Comparison of ENCODE assay signal across 11 cellular contexts in the genomic region with DNA sequence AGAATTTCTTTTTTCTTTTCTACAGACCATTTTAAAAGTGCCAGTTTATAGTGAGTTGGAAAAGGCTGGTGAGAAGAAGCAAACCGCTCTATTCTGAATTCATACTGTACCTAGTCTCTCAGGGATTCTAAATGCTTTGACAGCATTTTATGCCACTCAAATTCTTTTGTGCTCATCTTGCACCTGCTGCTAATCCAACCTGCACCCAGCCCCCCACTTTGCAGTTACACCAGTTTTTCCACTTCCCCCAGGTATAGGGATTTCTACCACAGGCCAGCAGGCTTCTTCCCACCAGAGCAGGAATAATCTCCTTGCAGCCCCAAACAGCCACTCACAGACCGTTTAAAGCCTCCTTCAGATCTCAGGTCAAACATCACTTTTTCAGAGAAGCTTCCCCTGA.
A peak's percentile ranks its signal among the peaks of the same experiment; 100 is the strongest.
DNase-seq lines count a peak whose midpoint lies in the region; ATAC-seq, FAIRE-seq and TF ChIP-seq lines count a peak whose summit lies in the region.
"Had no signal": no experiment of that assay in that cellular context is flagged by ENCODE, and none has a peak within 500 bp of the region (broad histone marks: within the 10 kb centered on the region; RNA-seq: fewer than 3 reads in every experiment).

No MANE protein-coding gene starts in this region.

- peak overlapping the region; percentile 92 for H3K27ac ChIP-seq in neural cell (ENCODE audit: low read length)

- peaks cover 2% of the 10 kb centered on the region for H3K9me3 Mint-ChIP-seq in activated B cell treated with CpG ODN at 0.5 μM for 24 hours
- no peaks in the 10 kb centered on the region for H3K9me3 Mint-ChIP-seq in activated CD4-positive, alpha-beta memory T cell treated with anti-CD3 and anti-CD28 coated beads for 36 hours
- H3K9me3 Mint-ChIP-seq: activated T-helper 17 cell treated with anti-CD3 and anti-CD28 coated beads, Interleukin-2, amount 50 U/mL, for 72 hours had no signal

- no peak for TF ChIP-seq RAD21 in neural cell (conservative IDR thresholded peaks at IDR 0.05)

- H4K20me1 ChIP-seq in neural cell (ENCODE audit: insufficient read depth), result peaks cover 6% of the 10 kb centered on the region

- H2AFZ ChIP-seq in neural cell (ENCODE audit: low read depth, low read length), result no peak overlapping the region

- CTCF ChIA-PET in activated B cell treated with CpG ODN at 0.5 μM for 24 hours (lab: Charles Lee), result interaction anchor here (2.4 to 2.5 kb wide), 2 partner anchors 21 to 144 kb away, joined by 12 to 15 read pairs; no protein-coding TSS in a partner anchor
- CTCF ChIA-PET in activated CD4-positive, alpha-beta memory T cell treated with anti-CD3 and anti-CD28 coated beads for 36 hours (lab: Charles Lee), result interaction anchor here (1.5 to 2.7 kb wide), 2 partner anchors 144 kb away, joined by 7 to 8 read pairs; no protein-coding TSS in a partner anchor

- TF ChIP-seq CTCF in activated B cell treated with CpG ODN at 0.5 μM for 24 hours (IDR thresholded peaks at IDR 0.05) (no peak), neural cell (IDR thresholded peaks at IDR 0.05; ENCODE audit: poor library complexity, severe bottlenecking) (no peak)

- no peaks in the 10 kb centered on the region for H3K36me3 ChIP-seq in neural cell (ENCODE audit: insufficient read depth, low read length)

- DNase-seq in DMS53 treated with DMSO at 0.1 percent for 48 hours (lab: John Stamatoyannopoulos, UW; ENCODE audit: unreplicated experiment) (peak; percentile 90), NCI-H187 (lab: John Stamatoyannopoulos, UW) (peak; percentile 60 to 75), activated B cell treated with CpG ODN at 0.5 μM for 24 hours (no peak), frontal cortex (ENCODE audit: low spot score in 2 of 2) (no peak), H4 (ENCODE audit: low spot score) (no peak)
- no peak for DNase-seq in activated CD4-positive, alpha-beta memory T cell treated with anti-CD3 and anti-CD28 coated beads for 36 hours
- DNase-seq: kidney; stimulated activated CD4-positive, alpha-beta T cell treated with anti-CD3 and anti-CD28 coated beads, Interleukin-15, amount 100 ng/mL, for 24 hours had no signal

- no peaks in the 10 kb centered on the region for H3K9me3 ChIP-seq in neural cell (ENCODE audit: low read length)

- no peak for FAIRE-seq in frontal cortex (lab: Jason Lieb, UNC)
- FAIRE-seq: kidney had no signal

- no peaks in the 10 kb centered on the region for H3K27me3 ChIP-seq in neural cell (ENCODE audit: insufficient read depth, low read depth, low read length)

- peaks cover 24% of the 10 kb centered on the region for H3F3A ChIP-seq in neural cell (ENCODE audit: insufficient read depth, low read length, poor library complexity, severe bottlenecking)

- H3K27ac Mint-ChIP-seq in activated B cell treated with CpG ODN at 0.5 μM for 24 hours, result peak overlapping the region; percentile 51
- no peak overlapping the region for H3K27ac Mint-ChIP-seq in activated CD4-positive, alpha-beta memory T cell treated with anti-CD3 and anti-CD28 coated beads for 36 hours
- H3K27ac Mint-ChIP-seq: activated T-helper 17 cell treated with anti-CD3 and anti-CD28 coated beads, Interleukin-2, amount 50 U/mL, for 72 hours had no signal

- H3K9me2 ChIP-seq in neural cell (ENCODE audit: insufficient read depth, low read length), result no peaks in the 10 kb centered on the region

- H3K4me1 Mint-ChIP-seq in activated B cell treated with CpG ODN at 0.5 μM for 24 hours, result peaks cover 51% of the 10 kb centered on the region
- peaks cover 24% of the 10 kb centered on the region for H3K4me1 Mint-ChIP-seq in activated CD4-positive, alpha-beta memory T cell treated with anti-CD3 and anti-CD28 coated beads for 36 hours (ENCODE audit: low read depth)

- ATAC-seq in activated B cell treated with CpG ODN at 0.5 μM for 24 hours (ENCODE audit: low read depth) (no peak), HG03097 (IDR thresholded peaks at IDR 0.05; ENCODE audit: low FRiP score, unreplicated experiment) (no peak)
- ATAC-seq: activated T-helper 17 cell treated with anti-CD3 and anti-CD28 coated beads, Interleukin-2, amount 50 U/mL, for 72 hours had no signal

- POLR2A ChIA-PET in activated B cell treated with CpG ODN at 0.5 μM for 24 hours (lab: Charles Lee), result interaction anchor here (0.6 kb wide), 1 partner anchor 1023 kb away, joined by 4 read pairs; no protein-coding TSS in a partner anchor
- POLR2A ChIA-PET in activated CD4-positive, alpha-beta memory T cell treated with anti-CD3 and anti-CD28 coated beads for 36 hours (lab: Charles Lee), result no interaction called here

- peak overlapping the region; percentile 72 for H3K9ac ChIP-seq in neural cell (ENCODE audit: low read length)

- H3K36me3 Mint-ChIP-seq in activated B cell treated with CpG ODN at 0.5 μM for 24 hours (ENCODE audit: low read depth), result no peaks in the 10 kb centered on the region
- H3K36me3 Mint-ChIP-seq in activated CD4-positive, alpha-beta memory T cell treated with anti-CD3 and anti-CD28 coated beads for 36 hours, result peaks cover 7% of the 10 kb centered on the region

- no peak overlapping the region for H3K4me3 Mint-ChIP-seq in activated B cell treated with CpG ODN at 0.5 μM for 24 hours
- no peak overlapping the region for H3K4me3 Mint-ChIP-seq in activated CD4-positive, alpha-beta memory T cell treated with anti-CD3 and anti-CD28 coated beads for 36 hours
- H3K4me3 Mint-ChIP-seq: activated T-helper 17 cell treated with anti-CD3 and anti-CD28 coated beads, Interleukin-2, amount 50 U/mL, for 72 hours had no signal

- peak overlapping the region; percentile 75 for H3K4me3 ChIP-seq in neural cell (ENCODE audit: low read length)

- peak overlapping the region; percentile 84 for H3K4me2 ChIP-seq in neural cell (ENCODE audit: low read length)

- no peaks in the 10 kb centered on the region for H3K27me3 Mint-ChIP-seq in activated B cell treated with CpG ODN at 0.5 μM for 24 hours
- peaks cover 30% of the 10 kb centered on the region for H3K27me3 Mint-ChIP-seq in activated CD4-positive, alpha-beta memory T cell treated with anti-CD3 and anti-CD28 coated beads for 36 hours

- intact Hi-C loops in activated B cell treated with CpG ODN at 0.5 μM for 24 hours (cut with micrococcal nuclease), result no loop called here
- intact Hi-C loops in activated CD4-positive, alpha-beta memory T cell treated with anti-CD3 and anti-CD28 coated beads for 36 hours (cut with micrococcal nuclease), result loop anchor here (10.0 kb wide), 1 partner anchor 310 kb away; no protein-coding TSS in a partner anchor

- peak; percentile 72 for TF ChIP-seq EP300 in neural cell (conservative IDR thresholded peaks at IDR 0.05; ENCODE audit: poor library complexity, severe bottlenecking)

- H3K79me2 ChIP-seq in neural cell (replicated peaks; ENCODE audit: insufficient read depth, low read length), result peaks cover 77% of the 10 kb centered on the region

TF ChIP-seq in neural cell, 6 proteins besides CTCF, POLR2A, EP300 and RAD21:
- TF ChIP-seq POLR2AphosphoS5 (IDR thresholded peaks at IDR 0.05), result peak; percentile 52
- peak; percentile 42 for TF ChIP-seq TAF1 (IDR thresholded peaks at IDR 0.05; ENCODE audit: low read depth)
- TF ChIP-seq EZH2 (IDR thresholded peaks at IDR 0.05; ENCODE audit: borderline replicate concordance, insufficient read depth, low read length, poor library complexity, severe bottlenecking), result no peak
- no peak for TF ChIP-seq MXI1 (conservative IDR thresholded peaks at IDR 0.05; ENCODE audit: poor library complexity, severe bottlenecking)
- TF ChIP-seq SMC3 (conservative IDR thresholded peaks at IDR 0.05; ENCODE audit: poor library complexity), result peak; percentile 27
- TF ChIP-seq, protein P1, sequence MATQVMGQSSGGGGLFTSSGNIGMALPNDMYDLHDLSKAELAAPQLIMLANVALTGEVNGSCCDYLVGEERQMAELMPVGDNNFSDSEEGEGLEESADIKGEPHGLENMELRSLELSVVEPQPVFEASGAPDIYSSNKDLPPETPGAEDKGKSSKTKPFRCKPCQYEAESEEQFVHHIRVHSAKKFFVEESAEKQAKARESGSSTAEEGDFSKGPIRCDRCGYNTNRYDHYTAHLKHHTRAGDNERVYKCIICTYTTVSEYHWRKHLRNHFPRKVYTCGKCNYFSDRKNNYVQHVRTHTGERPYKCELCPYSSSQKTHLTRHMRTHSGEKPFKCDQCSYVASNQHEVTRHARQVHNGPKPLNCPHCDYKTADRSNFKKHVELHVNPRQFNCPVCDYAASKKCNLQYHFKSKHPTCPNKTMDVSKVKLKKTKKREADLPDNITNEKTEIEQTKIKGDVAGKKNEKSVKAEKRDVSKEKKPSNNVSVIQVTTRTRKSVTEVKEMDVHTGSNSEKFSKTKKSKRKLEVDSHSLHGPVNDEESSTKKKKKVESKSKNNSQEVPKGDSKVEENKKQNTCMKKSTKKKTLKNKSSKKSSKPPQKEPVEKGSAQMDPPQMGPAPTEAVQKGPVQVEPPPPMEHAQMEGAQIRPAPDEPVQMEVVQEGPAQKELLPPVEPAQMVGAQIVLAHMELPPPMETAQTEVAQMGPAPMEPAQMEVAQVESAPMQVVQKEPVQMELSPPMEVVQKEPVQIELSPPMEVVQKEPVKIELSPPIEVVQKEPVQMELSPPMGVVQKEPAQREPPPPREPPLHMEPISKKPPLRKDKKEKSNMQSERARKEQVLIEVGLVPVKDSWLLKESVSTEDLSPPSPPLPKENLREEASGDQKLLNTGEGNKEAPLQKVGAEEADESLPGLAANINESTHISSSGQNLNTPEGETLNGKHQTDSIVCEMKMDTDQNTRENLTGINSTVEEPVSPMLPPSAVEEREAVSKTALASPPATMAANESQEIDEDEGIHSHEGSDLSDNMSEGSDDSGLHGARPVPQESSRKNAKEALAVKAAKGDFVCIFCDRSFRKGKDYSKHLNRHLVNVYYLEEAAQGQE (IDR thresholded peaks at IDR 0.05; ENCODE audit: borderline replicate concordance), result peak; percentile 81
TF ChIP-seq in neural cell: peak in this region for 4.

Comparison
In these comparisons a context has a peak if more than half of its experiments do, and no peak if none do; other contexts are left out.
1. DNase-seq: peak in DMS53 treated with DMSO at 0.1 percent for 48 hours (single experiment) and NCI-H187 (2 of 2); none in activated B cell treated with CpG ODN at 0.5 μM for 24 hours (single experiment), frontal cortex (0 of 2), H4 (single experiment) and activated CD4-positive, alpha-beta memory T cell treated with anti-CD3 and anti-CD28 coated beads for 36 hours (single experiment).